1 cellular context compared by ENCODE assay signal in genomic region chr1:226875641-226876295, GRCh38.
A peak's percentile ranks its signal among the peaks of the same experiment; 100 is the strongest.
TF ChIP-seq lines count a peak whose summit lies in the region.

No MANE protein-coding gene starts in this region.

TF ChIP-seq in K562, 482 proteins besides CTCF, POLR2A, EP300 and RAD21 (continued from another document):
- TF ChIP-seq FOXK2 (conservative IDR thresholded peaks at IDR 0.05 in 1 of 2, IDR thresholded peaks at IDR 0.05 in 1 of 2; ENCODE audit: low read depth in 2 of 2) (peak; percentile 73 to 76), YY1 (IDR thresholded peaks at IDR 0.05; ENCODE audit: borderline replicate concordance in 1 of 3, control insufficient read depth in 1 of 3, extremely low read depth in 1 of 3, insufficient read depth in 3 of 3, insufficient read length in 1 of 3, insufficient replicate concordance in 2 of 3, low read depth in 1 of 3, low read length in 2 of 3) (no peak), EGR1 (conservative IDR thresholded peaks at IDR 0.05) (0 out of 2 replicates have a peak, but pooled peaks have one; percentile 5), ATF7 (IDR thresholded peaks at IDR 0.05) (peak; percentile 77; the same call in 1 of the 2 replicates), PKNOX1 (IDR thresholded peaks at IDR 0.05) (peak; percentile 69), CHCHD3 (CRISPR knock-in tag; IDR thresholded peaks at IDR 0.05) (no peak), RBM14 (IDR thresholded peaks at IDR 0.05; ENCODE audit: borderline replicate concordance, insufficient read depth, low read depth, low read length) (no peak), ELF4 (CRISPR knock-in tag; IDR thresholded peaks at IDR 0.05) (no peak), NR2C2 (CRISPR knock-in tag; IDR thresholded peaks at IDR 0.05) (no peak), NR2C2 (tag; IDR thresholded peaks at IDR 0.05) (no peak), MCM5 (IDR thresholded peaks at IDR 0.05; ENCODE audit: low read depth) (no peak), TBL1XR1 (IDR thresholded peaks at IDR 0.05; ENCODE audit: low read length in 2 of 2) (no peak), DPF2 (IDR thresholded peaks at IDR 0.05) (peak; percentile 69; the same call in 1 of the 2 replicates), NFE2 (IDR thresholded peaks at IDR 0.05; ENCODE audit: low read depth) (peak; percentile 39; the same call in 1 of the 2 replicates), FOS (IDR thresholded peaks at IDR 0.05; ENCODE audit: extremely low read depth, insufficient read length) (peak; percentile 4), SMAD3 (CRISPR knock-in tag; conservative IDR thresholded peaks at IDR 0.05) (no peak), DACH1 (IDR thresholded peaks at IDR 0.05; ENCODE audit: partially characterized antibody) (no peak), PRDM10 (IDR thresholded peaks at IDR 0.05; ENCODE audit: partially characterized antibody) (no peak), CREM (IDR thresholded peaks at IDR 0.05; ENCODE audit: low read depth) (peak; percentile 89), ATF6 (CRISPR knock-in tag; IDR thresholded peaks at IDR 0.05) (no peak), BACH1 (tag; IDR thresholded peaks at IDR 0.05) (no peak), CHD2 (IDR thresholded peaks at IDR 0.05; ENCODE audit: low read depth, low read length) (peak; percentile 43), WHSC1 (IDR thresholded peaks at IDR 0.05; ENCODE audit: low read length) (no peak), MEIS2 (IDR thresholded peaks at IDR 0.05; ENCODE audit: partially characterized antibody) (peak; percentile 29), IRF1 (CRISPR knock-in tag; IDR thresholded peaks at IDR 0.05; ENCODE audit: borderline replicate concordance) (no peak), L3MBTL2 (IDR thresholded peaks at IDR 0.05) (peak; percentile 32; the same call in 1 of the 2 replicates)
